ENCODE assay signal across 8 cellular contexts in the genomic region with DNA sequence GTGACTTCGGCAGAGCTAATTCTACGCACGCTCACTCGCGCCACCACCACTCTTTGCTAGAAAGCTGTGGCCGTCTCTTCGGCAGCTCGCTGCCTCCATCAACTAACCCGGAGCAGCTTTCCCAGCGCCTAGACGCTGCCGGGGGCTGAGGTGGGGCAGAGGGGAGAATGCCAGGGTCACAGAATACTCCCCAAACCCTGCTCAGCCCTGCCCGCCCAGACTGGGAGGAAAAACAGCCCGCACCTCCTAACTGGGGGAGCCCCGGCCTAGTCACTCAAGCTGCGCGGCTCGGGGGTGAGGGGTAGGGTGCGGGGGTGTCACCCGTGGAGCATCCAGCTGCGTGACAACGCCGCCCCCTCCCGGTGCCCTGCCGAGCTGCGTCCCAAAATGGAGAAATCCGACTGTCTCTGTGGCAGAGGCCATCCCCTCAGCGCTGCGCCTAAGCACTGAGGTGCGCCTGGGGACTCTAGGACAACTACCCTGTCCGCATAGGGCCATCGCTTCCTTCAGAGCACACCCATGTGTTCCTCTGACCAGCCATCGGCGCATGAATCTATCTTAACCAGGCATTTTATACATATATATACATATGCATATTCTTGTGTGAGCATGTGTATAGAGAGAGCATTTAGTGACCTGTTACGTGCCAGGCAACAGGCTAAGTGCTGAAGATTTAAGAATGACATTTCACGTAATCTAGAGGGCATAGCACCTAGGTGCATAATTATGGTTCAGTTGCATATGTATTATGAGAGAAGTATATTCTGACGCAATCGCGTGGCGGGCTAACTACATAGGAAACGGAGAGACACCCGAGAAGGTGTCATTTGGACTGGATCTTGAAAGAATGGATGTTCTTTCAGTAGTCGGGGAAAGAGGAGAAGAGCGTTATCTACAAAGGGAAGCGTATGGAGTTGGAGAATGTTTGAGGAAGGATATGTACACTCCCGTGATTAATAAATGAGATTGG. TPM values are rescaled to one million over a fixed set of nuclear protein-coding genes. Genes with fewer than 3 reads are reported as not detected.
DNase-seq lines count a peak whose midpoint lies in the region; ATAC-seq and TF ChIP-seq lines count a peak whose summit lies in the region.

No MANE protein-coding gene starts in this region.

- peak; percentile 79 to 86 (median 85) for TF ChIP-seq CTCF in tibial nerve (IDR thresholded peaks at IDR 0.05)

- H3K4me1 Mint-ChIP-seq in activated naive CD8-positive, alpha-beta T cell treated with anti-CD3 and anti-CD28 coated beads for 36 hours, result peaks cover 29% of the 10 kb centered on the region

- peak overlapping the region; percentile 90 for H3K4me3 Mint-ChIP-seq in activated naive CD8-positive, alpha-beta T cell treated with anti-CD3 and anti-CD28 coated beads for 36 hours

- peak overlapping the region; percentile 11 for H2BK5ac ChIP-seq in trophoblast cell (ENCODE audit: low read depth, low read length, poor library complexity)

- intact Hi-C loops in Right ventricle myocardium superior (cut with DNase I), result loop anchor here (5.0 to 10.0 kb wide), 3 partner anchors 148 to 1149 kb away; no protein-coding TSS in a partner anchor

- H3K79me1 ChIP-seq in trophoblast cell (ENCODE audit: low read length), result peaks cover 23% of the 10 kb centered on the region

- 29% methylated on average over 43 of the region's 46 CpGs for WGBS in HUES64
- 100% methylated on average over 3 of the region's 46 CpGs for WGBS in trophoblast cell (ENCODE audit: extremely low coverage, insufficient coverage, insufficient read length)
- 29 to 38% methylated on average over 32 to 45 of the region's 46 CpGs for WGBS in tibial nerve, 2 donors

- H2AFZ ChIP-seq in trophoblast cell (ENCODE audit: insufficient read depth, low read length, poor library complexity), result peak overlapping the region; percentile 50

- peaks cover 10% of the 10 kb centered on the region for H3K27me3 Mint-ChIP-seq in activated naive CD8-positive, alpha-beta T cell treated with anti-CD3 and anti-CD28 coated beads for 36 hours

- H3K27me3 ChIP-seq in HUES64 (ENCODE audit: insufficient read depth, low read length), result peaks cover 44% of the 10 kb centered on the region
- no peaks in the 10 kb centered on the region for H3K27me3 ChIP-seq in trophoblast cell (ENCODE audit: insufficient read depth, low read length)
- H3K27me3 ChIP-seq in tibial nerve, result no peaks in the 10 kb centered on the region

- H3K9ac ChIP-seq in HUES64 (ENCODE audit: low read depth, low read length) (peak overlapping the region; percentile 22; the same call in 1 of the 2 replicates), trophoblast cell (ENCODE audit: low read length) (no peak overlapping the region)

- H3K9me3 ChIP-seq in HUES64 (ENCODE audit: insufficient read depth, low read depth, low read length) (no peaks in the 10 kb centered on the region), trophoblast cell (ENCODE audit: insufficient read depth, low read depth, low read length) (peaks cover 3% of the 10 kb centered on the region), tibial nerve (no peaks in the 10 kb centered on the region)

- no peak overlapping the region for H3K27ac ChIP-seq in HUES64 (ENCODE audit: low read depth, low read length)
- peak overlapping the region; percentile 26 for H3K27ac ChIP-seq in trophoblast cell (ENCODE audit: low read depth, low read length)
- H3K27ac ChIP-seq in tibial nerve, result peak overlapping the region; percentile 91 to 98 (median 96)

- H3K14ac ChIP-seq in trophoblast cell (ENCODE audit: low read length), result peak overlapping the region; percentile 68

- H4K8ac ChIP-seq in trophoblast cell (ENCODE audit: low read depth, low read length), result peak overlapping the region; percentile 64

- H3K4me2 ChIP-seq in trophoblast cell (ENCODE audit: low read length), result peak overlapping the region; percentile 75

- H3K4me1 ChIP-seq in HUES64 (ENCODE audit: insufficient read depth, low read length) (peaks cover 5% of the 10 kb centered on the region), trophoblast cell (ENCODE audit: control insufficient read depth in 1 of 2, insufficient read depth in 2 of 2, low read length in 2 of 2) (peaks cover 0 to 8% of the 10 kb centered on the region in 2 experiments), tibial nerve (peaks cover 0 to 15% (median 7%) of the 10 kb centered on the region in 4 donors)

- peak; percentile 58 for DNase-seq in COLO668 (lab: John Stamatoyannopoulos, UW; ENCODE audit: unreplicated experiment)
- DNase-seq in SKM-1 (lab: John Stamatoyannopoulos, UW; ENCODE audit: unreplicated experiment), result peak; percentile 76
- peak; percentile 87 for DNase-seq in activated naive CD8-positive, alpha-beta T cell treated with anti-CD3 and anti-CD28 coated beads for 36 hours
- DNase-seq in Right ventricle myocardium superior, result peak; percentile 93
- DNase-seq in trophoblast cell, result peak; percentile 77 to 83
- DNase-seq in tibial nerve (ENCODE audit: low spot score in 2 of 2), result peak; percentile 82 to 83

- peak overlapping the region; percentile 30 for H3K18ac ChIP-seq in trophoblast cell (ENCODE audit: low read length)

- peak overlapping the region; percentile 53 for H4K91ac ChIP-seq in trophoblast cell (ENCODE audit: low read depth, low read length)

- no peak for TF ChIP-seq EP300 in tibial nerve (IDR thresholded peaks at IDR 0.05)

- no peak overlapping the region for H3K23ac ChIP-seq in trophoblast cell (ENCODE audit: low read length)

- H3K36me3 ChIP-seq in HUES64 (ENCODE audit: insufficient read depth, low read length) (no peaks in the 10 kb centered on the region), trophoblast cell (ENCODE audit: control insufficient read depth in 1 of 2, insufficient read depth in 2 of 2, low read length in 2 of 2) (peaks cover 0 to 3% of the 10 kb centered on the region in 2 experiments), tibial nerve (no peaks in the 10 kb centered on the region)

- H4K12ac ChIP-seq in trophoblast cell (ENCODE audit: low read depth, low read length), result no peak overlapping the region

- H3K4me3 ChIP-seq in HUES64 (ENCODE audit: low read length), result peak overlapping the region; percentile 91
- H3K4me3 ChIP-seq in trophoblast cell (ENCODE audit: low read depth, low read length), result peak overlapping the region; percentile 75
- H3K4me3 ChIP-seq in tibial nerve, result peak overlapping the region; percentile 61 to 88 (median 80)

- no peak overlapping the region for H3K4ac ChIP-seq in trophoblast cell (ENCODE audit: low read depth, low read length)

- peak overlapping the region; percentile 41 for H2BK12ac ChIP-seq in trophoblast cell (ENCODE audit: low read length)

- peak overlapping the region; percentile 74 for H3K27ac Mint-ChIP-seq in activated naive CD8-positive, alpha-beta T cell treated with anti-CD3 and anti-CD28 coated beads for 36 hours

- H2BK120ac ChIP-seq in trophoblast cell (ENCODE audit: insufficient read depth, low read length, poor library complexity), result peak overlapping the region; percentile 56

- H2AK5ac ChIP-seq in trophoblast cell (ENCODE audit: low read length), result no peak overlapping the region

- TF ChIP-seq POLR2A in tibial nerve (IDR thresholded peaks at IDR 0.05), result no peak

- ATAC-seq in GM21515 (IDR thresholded peaks at IDR 0.05; ENCODE audit: unreplicated experiment) (peak; percentile 32), Right ventricle myocardium superior (ENCODE audit: poor library complexity) (peak; percentile 53)

- H3K79me2 ChIP-seq in trophoblast cell (ENCODE audit: control insufficient read depth, insufficient read depth, low read length, poor library complexity), result peaks cover 12% of the 10 kb centered on the region

- H3K36me3 Mint-ChIP-seq in activated naive CD8-positive, alpha-beta T cell treated with anti-CD3 and anti-CD28 coated beads for 36 hours, result peaks cover 4% of the 10 kb centered on the region

- no peaks in the 10 kb centered on the region for H3K9me3 Mint-ChIP-seq in activated naive CD8-positive, alpha-beta T cell treated with anti-CD3 and anti-CD28 coated beads for 36 hours

RNA-seq across cellular contexts. Expression of a gene that starts 1.5 kb away (rescaled TPM):
- polyA plus RNA-seq in HUES64 (2013, experiment 1 of 2), result 1.3 TPM
- polyA plus RNA-seq in HUES64 (2013, experiment 2 of 2), result 1.1 TPM
- total RNA-seq in activated naive CD8-positive, alpha-beta T cell treated with anti-CD3 and anti-CD28 coated beads for 36 hours, result under 1 TPM; 0.76 to 0.94 TPM
- total RNA-seq in Right ventricle myocardium superior, result 53.5 TPM
- 152 and 167 TPM in 2 replicates for polyA plus RNA-seq in trophoblast cell (2013)
- total RNA-seq in tibial nerve, result 10 to 100 TPM; 12.3 to 28.4 (median 22.0) TPM

Comparison
In these comparisons a context has a peak if more than half of its experiments do, and no peak if none do; other contexts are left out.
1. RNA of a gene that starts 1.5 kb away (total RNA-seq): 53.5 TPM in Right ventricle myocardium superior (single experiment) and 12.3 to 28.4 TPM in tibial nerve; 0.76 to 0.94 TPM in activated naive CD8-positive, alpha-beta T cell treated with anti-CD3 and anti-CD28 coated beads for 36 hours; every median in the first group is over 4 times any median in the second.
2. Peak in every context shown above with its lines, with median percentiles within 50 percentile points of each other: DNase-seq and H3K4me3 ChIP-seq.